In the genomic region with DNA sequence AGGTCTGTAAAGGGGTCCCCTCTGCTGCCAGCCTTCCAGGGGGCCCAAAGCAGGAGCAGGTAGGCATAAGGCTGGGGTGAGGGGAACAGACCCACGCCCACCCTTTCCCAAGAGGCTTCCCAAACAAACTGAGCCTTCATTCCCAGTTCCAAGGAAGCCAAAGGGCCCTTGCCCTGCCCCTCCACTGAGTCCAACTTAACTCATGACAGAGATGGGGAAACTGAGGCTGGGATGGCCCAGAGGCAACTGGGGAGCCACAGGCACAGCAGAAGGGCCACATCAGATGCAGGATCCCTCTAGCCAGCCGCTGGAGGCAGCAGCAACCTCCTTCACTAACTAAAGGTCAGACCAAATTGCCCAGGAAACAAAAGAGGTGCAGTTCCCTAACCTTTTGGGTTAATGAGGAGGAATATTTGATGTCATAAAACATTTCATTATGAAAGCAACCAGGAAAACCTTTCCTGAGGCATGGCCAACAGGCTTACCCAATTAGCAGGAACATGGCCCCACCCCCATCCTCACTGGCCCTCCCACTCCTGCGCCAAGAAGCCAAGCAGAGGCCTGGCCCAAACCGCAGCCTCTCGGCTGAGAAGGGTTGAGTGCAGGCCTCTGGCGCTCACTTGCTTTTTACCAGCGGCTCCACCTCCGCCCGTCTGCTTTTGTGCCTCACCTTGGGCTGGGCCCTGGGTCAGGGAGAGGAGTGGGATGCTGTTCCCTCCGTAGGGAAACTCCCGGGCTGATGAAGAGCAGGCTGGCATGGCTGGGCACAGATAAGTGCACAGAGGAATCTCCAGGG, we compare ENCODE assay signal across 17 cellular contexts.
DNase-seq lines count a peak whose midpoint lies in the region; TF ChIP-seq lines count a peak whose summit lies in the region.
"Had no signal": no experiment of that assay in that cellular context is flagged by ENCODE, and none has a peak within 500 bp of the region (broad histone marks: within the 10 kb centered on the region; RNA-seq: fewer than 3 reads in every experiment).

No MANE protein-coding gene starts in this region.

- no peak for TF ChIP-seq CTCF in fibroblast of mammary gland (conservative IDR thresholded peaks at IDR 0.05; ENCODE audit: control insufficient read depth, insufficient read depth, low read depth, low read length)

- peak; percentile 29 for DNase-seq in Daoy (ENCODE audit: low read depth)
- peak; percentile 44 for DNase-seq in NCI-H2107 treated with DMSO at 0.1 percent for 48 hours (lab: John Stamatoyannopoulos, UW; ENCODE audit: unreplicated experiment)
- DNase-seq in fibroblast of mammary gland (ENCODE audit: low read depth), result peak; percentile 8
- peak; percentile 77 for DNase-seq in posterior vena cava (ENCODE audit: low spot score)
- no peak for DNase-seq in glomerular visceral epithelial cell (ENCODE audit: extremely low spot score)
- DNase-seq in SW 1271 (lab: John Stamatoyannopoulos, UW), result no peak
- DNase-seq in retina, result no peak
- DNase-seq in stimulated activated CD4-positive, alpha-beta T cell treated with anti-CD3 and anti-CD28 coated beads, Interleukin-4, amount 100 ng/mL, for 1 hour, result no peak
- DNase-seq: activated naive CD8-positive, alpha-beta T cell treated with anti-CD3 and anti-CD28 coated beads, Interleukin-2, amount 10 ng/mL, durations not matched to agents 7 days and 5 days; activated T-cell treated with anti-CD3 and anti-CD28 coated beads, Interleukin-2, amount 50 U/mL, for 4 hours; DMS 273 treated with DMSO at 0.1 percent for 48 hours; effector CD4-positive, alpha-beta T cell; HCEC 1CT; hypothalamus; left ventricle myocardium inferior; NCI-H1930; NCI-H524 treated with DMSO at 0.1 percent for 48 hours had no signal

- H3K4me3 ChIP-seq in fibroblast of mammary gland (ENCODE audit: control insufficient read depth, low read depth, low read length), result no peak overlapping the region
- H3K4me3 ChIP-seq: left ventricle myocardium inferior had no signal

- intact Hi-C loops in posterior vena cava (cut with DNase I), result no loop called here

Comparison
In these comparisons a context has a peak if more than half of its experiments do, and no peak if none do; other contexts are left out.
1. DNase-seq: peak in Daoy (single experiment), NCI-H2107 treated with DMSO at 0.1 percent for 48 hours (single experiment), fibroblast of mammary gland (single experiment) and posterior vena cava (single experiment); none in glomerular visceral epithelial cell (single experiment), SW 1271 (0 of 2), retina (single experiment) and stimulated activated CD4-positive, alpha-beta T cell treated with anti-CD3 and anti-CD28 coated beads, Interleukin-4, amount 100 ng/mL, for 1 hour (single experiment).